7 cellular contexts compared by ENCODE assay signal in the genomic region with DNA sequence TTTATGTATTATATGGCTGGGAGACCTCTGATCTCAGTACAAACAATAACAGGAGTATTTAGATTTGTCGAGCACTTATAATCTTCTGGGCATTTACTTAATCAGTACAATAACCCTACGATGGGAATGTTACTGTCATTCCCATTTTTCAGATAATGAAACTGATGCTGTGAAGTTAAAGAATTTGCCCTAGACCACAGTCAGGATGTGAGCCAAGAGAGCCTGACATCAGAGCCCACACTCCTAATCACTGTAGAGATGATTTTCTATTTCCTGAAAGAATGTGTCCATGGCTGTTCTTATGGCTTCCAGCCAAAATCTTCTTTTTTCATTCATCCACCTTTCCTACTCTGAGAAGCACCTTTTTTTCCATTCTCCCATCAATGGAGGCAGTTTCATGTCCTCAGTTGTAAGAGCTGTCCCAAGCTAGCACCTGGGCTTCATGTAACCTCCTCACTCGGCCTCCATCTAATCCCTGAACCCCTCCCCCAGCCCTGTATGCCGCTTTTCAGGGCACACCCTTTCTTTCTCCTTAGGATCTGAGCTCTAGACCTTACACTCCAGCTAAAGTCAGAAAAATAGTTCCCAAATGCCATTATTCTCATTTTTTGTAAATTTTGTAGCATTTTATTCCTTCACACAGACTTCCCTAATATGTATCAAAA. TPM values are rescaled to one million over a fixed set of nuclear protein-coding genes. Genes with fewer than 3 reads are reported as not detected.
DNase-seq lines count a peak whose midpoint lies in the region; TF ChIP-seq lines count a peak whose summit lies in the region.

No MANE protein-coding gene starts in this region.

- H3K27ac ChIP-seq in transverse colon: peak overlapping the region; percentile 62 to 82 (median 70)

- no peak for DNase-seq in HFF-Myc (ENCODE audit: extremely low read depth, low read depth)
- peak; percentile 74 for DNase-seq in kidney glomerular epithelial cell (lab: John Stamatoyannopoulos, UW)
- no peak for DNase-seq in transverse colon
- DNase-seq in iPS-NIHi7 (ENCODE audit: extremely low spot score): no peak
- no peak for DNase-seq in activated CD4-positive, alpha-beta T cell treated with anti-CD3 and anti-CD28 coated beads, Interleukin-2, amount 10 ng/mL, durations not matched to agents 24 days and 14 days
- DNase-seq in NCI-H146 treated with DMSO at 0.1 percent for 48 hours (lab: John Stamatoyannopoulos, UW; ENCODE audit: unreplicated experiment): no peak

- H3K27ac Mint-ChIP-seq in activated CD4-positive, alpha-beta T cell treated with anti-CD3 and anti-CD28 coated beads, Interleukin-2, amount 10 ng/mL, durations not matched to agents 24 days and 14 days: no peak overlapping the region

- TF ChIP-seq CTCF in HFF-Myc (IDR thresholded peaks at IDR 0.05; ENCODE audit: low read depth, low read length, missing control alignments) (no peak), WI38 (IDR thresholded peaks at IDR 0.05; ENCODE audit: low read depth, low read length) (no peak), transverse colon (IDR thresholded peaks at IDR 0.05) (no peak)

- peaks cover 4% of the 10 kb centered on the region for H3K27me3 ChIP-seq in transverse colon

- H3K36me3 ChIP-seq in transverse colon: no peaks in the 10 kb centered on the region

- in situ Hi-C loops in transverse colon (cut with MboI; ENCODE audit: low pct_ligation_motif_present in 1 of 4, low pct_unique_long_range_greater_than_20kb in 1 of 4, low sequenced_read_pairs in 3 of 4): no loop called here

- H3K9me3 ChIP-seq in transverse colon: no peaks in the 10 kb centered on the region

- no peak for TF ChIP-seq EP300 in transverse colon (IDR thresholded peaks at IDR 0.05; ENCODE audit: low read depth)

- 58 to 72% methylated on average over 4 of the region's 4 CpGs for WGBS in transverse colon (ENCODE audit: low coverage in 1 of 2), 2 donors

- peaks cover 44% of the 10 kb centered on the region for H3K27me3 Mint-ChIP-seq in activated CD4-positive, alpha-beta T cell treated with anti-CD3 and anti-CD28 coated beads, Interleukin-2, amount 10 ng/mL, durations not matched to agents 24 days and 14 days

- no peak overlapping the region for H3K4me3 Mint-ChIP-seq in activated CD4-positive, alpha-beta T cell treated with anti-CD3 and anti-CD28 coated beads, Interleukin-2, amount 10 ng/mL, durations not matched to agents 24 days and 14 days

- intact Hi-C loops in transverse colon (cut with DNase I; ENCODE audit: low total_unique reads): no loop called here
- intact Hi-C loops in activated CD4-positive, alpha-beta T cell treated with anti-CD3 and anti-CD28 coated beads, Interleukin-2, amount 10 ng/mL, durations not matched to agents 24 days and 14 days (cut with micrococcal nuclease): no loop called here

- TF ChIP-seq POLR2A in transverse colon (IDR thresholded peaks at IDR 0.05): no peak

- peak overlapping the region; percentile 16; the same call in 1 of the 2 replicates for H3K4me3 ChIP-seq in HFF-Myc (replicated peaks; ENCODE audit: low read depth, low read length)
- H3K4me3 ChIP-seq in WI38 (ENCODE audit: low read depth, low read length): peak overlapping the region; percentile 43
- peak overlapping the region in 2 of 4 donors; percentile 26 to 38 for H3K4me3 ChIP-seq in transverse colon

- H3K4me1 Mint-ChIP-seq in activated CD4-positive, alpha-beta T cell treated with anti-CD3 and anti-CD28 coated beads, Interleukin-2, amount 10 ng/mL, durations not matched to agents 24 days and 14 days: peaks cover 6% of the 10 kb centered on the region

- H3K9me3 Mint-ChIP-seq in activated CD4-positive, alpha-beta T cell treated with anti-CD3 and anti-CD28 coated beads, Interleukin-2, amount 10 ng/mL, durations not matched to agents 24 days and 14 days: no peaks in the 10 kb centered on the region

- no peaks in the 10 kb centered on the region for H3K36me3 Mint-ChIP-seq in activated CD4-positive, alpha-beta T cell treated with anti-CD3 and anti-CD28 coated beads, Interleukin-2, amount 10 ng/mL, durations not matched to agents 24 days and 14 days (ENCODE audit: low read depth)

- peaks cover 0 to 15% (median 6%) of the 10 kb centered on the region in 4 donors for H3K4me1 ChIP-seq in transverse colon

RNA-seq across cellular contexts. Expression of gene CAV1, which starts 12.2 kb away (rescaled TPM):
- 10 to 100 TPM; 52.2 to 73.8 (median 62.2) TPM for total RNA-seq in transverse colon
- total RNA-seq in activated CD4-positive, alpha-beta T cell treated with anti-CD3 and anti-CD28 coated beads, Interleukin-2, amount 10 ng/mL, durations not matched to agents 24 days and 14 days: 0.12 and 0.17 TPM in 2 replicates

RNA-seq across cellular contexts. Expression of gene CAV2, which starts 13.1 kb away (rescaled TPM):
- 10 to 100 TPM in 3 of 4 donors, 1 to 10 TPM in 1; 4.1 to 28.3 (median 13.9) TPM for total RNA-seq in transverse colon
- total RNA-seq in activated CD4-positive, alpha-beta T cell treated with anti-CD3 and anti-CD28 coated beads, Interleukin-2, amount 10 ng/mL, durations not matched to agents 24 days and 14 days: not detected in 2 replicates

Comparison
In these comparisons a context has a peak if more than half of its experiments do, and no peak if none do; other contexts are left out.
1. RNA of gene CAV1, which starts 12.2 kb away (total RNA-seq): 52.2 to 73.8 TPM in transverse colon; 0.12 to 0.17 TPM in activated CD4-positive, alpha-beta T cell treated with anti-CD3 and anti-CD28 coated beads, Interleukin-2, amount 10 ng/mL, durations not matched to agents 24 days and 14 days; every median in the first group is over 10 times any median in the second.